ENCODE assay signal across 17 cellular contexts in genomic region chr15:69105451-69105985, GRCh38. TPM values are rescaled to one million over a fixed set of nuclear protein-coding genes. Genes with fewer than 3 reads are reported as not detected.
A peak's percentile ranks its signal among the peaks of the same experiment; 100 is the strongest.
DNase-seq lines count a peak whose midpoint lies in the region; ATAC-seq and TF ChIP-seq lines count a peak whose summit lies in the region.
"Had no signal": no experiment of that assay in that cellular context is flagged by ENCODE, and none has a peak within 500 bp of the region (broad histone marks: within the 10 kb centered on the region; RNA-seq: fewer than 3 reads in every experiment).

No MANE protein-coding gene starts in this region.

- H3K9me3 ChIP-seq in BLaER1 = 0 out of 2 replicates have a peak, but pooled peaks cover 8% of the 10 kb centered on the region
- H3K9me3 ChIP-seq: A549; BLaER1 treated with 17β-estradiol and CSF1 and Interleukin-3, amounts not matched to agents 10 nM and 100 nM had no signal

- peak overlapping the region in 3 of 5 experiments; percentile 14 to 87 (median 47) for H3K27ac Mint-ChIP-seq in brain
- H3K27ac Mint-ChIP-seq: CD8-positive, alpha-beta T cell had no signal

- H3K4me1 ChIP-seq in BLaER1 = peaks cover 61% of the 10 kb centered on the region
- H3K4me1 ChIP-seq: A549 had no signal

- intact Hi-C loops in Right ventricle myocardium superior (cut with DNase I) = no loop called here

- H3K4me2 ChIP-seq in BLaER1 = peak overlapping the region; percentile 76
- H3K4me2 ChIP-seq: A549 had no signal

- no peak overlapping the region for H3K4me3 Mint-ChIP-seq in brain
- H3K4me3 Mint-ChIP-seq: CD8-positive, alpha-beta T cell had no signal

- no peaks in the 10 kb centered on the region for H4K20me1 ChIP-seq in BLaER1
- H4K20me1 ChIP-seq: BLaER1 treated with 17β-estradiol and CSF1 and Interleukin-3, amounts not matched to agents 10 nM and 100 nM had no signal

- TF ChIP-seq CTCF in brain (conservative IDR thresholded peaks at IDR 0.05) = no peak

- ATAC-seq in Right ventricle myocardium superior (ENCODE audit: poor library complexity) = no peak
- ATAC-seq: CD8-positive, alpha-beta T cell had no signal

- peaks cover 4% of the 10 kb centered on the region for H3K27me3 Mint-ChIP-seq in brain

- no peak overlapping the region for H3K4me3 ChIP-seq in BLaER1
- H3K4me3 ChIP-seq: A549; BLaER1 treated with 17β-estradiol and CSF1 and Interleukin-3, amounts not matched to agents 10 nM and 100 nM; GM23248 had no signal

- H3K9me3 Mint-ChIP-seq in brain = peaks cover 0 to 6% (median 0%) of the 10 kb centered on the region in 5 experiments
- H3K9me3 Mint-ChIP-seq: CD8-positive, alpha-beta T cell had no signal

- no peaks in the 10 kb centered on the region for H3K27me3 ChIP-seq in BLaER1
- H3K27me3 ChIP-seq: BLaER1 treated with 17β-estradiol and CSF1 and Interleukin-3, amounts not matched to agents 10 nM and 100 nM had no signal

- H3K9ac ChIP-seq in BLaER1 = no peak overlapping the region
- H3K9ac ChIP-seq: BLaER1 treated with 17β-estradiol and CSF1 and Interleukin-3, amounts not matched to agents 10 nM and 100 nM; GM23248 had no signal

- no peaks in the 10 kb centered on the region for H3K36me3 Mint-ChIP-seq in brain
- H3K36me3 Mint-ChIP-seq: CD8-positive, alpha-beta T cell had no signal

- no peak overlapping the region for H3K27ac ChIP-seq in BLaER1
- H3K27ac ChIP-seq: 22Rv1; A549; BLaER1 treated with 17β-estradiol and CSF1 and Interleukin-3, amounts not matched to agents 10 nM and 100 nM; GM23248 had no signal

- H3K4me1 Mint-ChIP-seq in brain = peaks cover 64% of the 10 kb centered on the region

- H3K36me3 ChIP-seq in BLaER1 = no peaks in the 10 kb centered on the region
- H3K36me3 ChIP-seq: BLaER1 treated with 17β-estradiol and CSF1 and Interleukin-3, amounts not matched to agents 10 nM and 100 nM had no signal

- DNase-seq in NCI-H1417 (lab: John Stamatoyannopoulos, UW) (peak in 2 of 3 experiments; percentile 12 to 54), NCI-H1417 treated with DMSO at 0.1 percent for 48 hours (lab: John Stamatoyannopoulos, UW) (no peak), pons (ENCODE audit: low spot score) (peak; percentile 42), Right ventricle myocardium superior (no peak)
- no peak for DNase-seq in activated CD4-positive, alpha-beta T cell treated with anti-CD3 and anti-CD28 coated beads for 4 hours
- no peak for DNase-seq in stimulated activated CD4-positive, alpha-beta T cell treated with anti-CD3 and anti-CD28 coated beads, Interleukin-4, amount 100 ng/mL, for 24 hours
- DNase-seq: CD8-positive, alpha-beta T cell; DMS153; DMS79; GDM1; GM23248; HCEC 1CT had no signal

RNA-seq across cellular contexts. Expression of gene GLCE, which starts 54.9 kb away (rescaled TPM):
- polyA plus RNA-seq in brain (ENCODE audit: insufficient read depth, low read depth, low replicate concordance) = 6.0 TPM
- 7.6 TPM for total RNA-seq in Right ventricle myocardium superior

Comparison
In these comparisons a context has a peak if more than half of its experiments do, and no peak if none do; other contexts are left out.
1. DNase-seq: peak in NCI-H1417 (2 of 3) and pons (single experiment); none in NCI-H1417 treated with DMSO at 0.1 percent for 48 hours (single experiment), activated CD4-positive, alpha-beta T cell treated with anti-CD3 and anti-CD28 coated beads for 4 hours (0 of 2), stimulated activated CD4-positive, alpha-beta T cell treated with anti-CD3 and anti-CD28 coated beads, Interleukin-4, amount 100 ng/mL, for 24 hours (single experiment) and Right ventricle myocardium superior (single experiment).